In genomic region chr5:171619744-171620143, GRCh38 we compare ENCODE assay signal across 6 cellular contexts.
"Had no signal": no experiment of that assay in that cellular context is flagged by ENCODE, and none has a peak within 500 bp of the region (broad histone marks: within the 10 kb centered on the region; RNA-seq: fewer than 3 reads in every experiment).

No MANE protein-coding gene starts in this region.

- DNase-seq: H9, HCEC 1CT had no signal

- H3K4me3 ChIP-seq: GM23338 had no signal

- ATAC-seq: GM23338, HepG2 had no signal

- H3K27ac Mint-ChIP-seq: GM23338, H9, IgD-negative memory B cell had no signal

- H3K36me3 Mint-ChIP-seq: IgD-negative memory B cell had no signal

- H3K27ac ChIP-seq: HL-60 had no signal

- H3K4me1 Mint-ChIP-seq: IgD-negative memory B cell had no signal

- H3K4me3 Mint-ChIP-seq: GM23338, H9, IgD-negative memory B cell had no signal

- H3K9me3 Mint-ChIP-seq: IgD-negative memory B cell had no signal
